ENCODE assay signal across 8 cellular contexts in the genomic region with DNA sequence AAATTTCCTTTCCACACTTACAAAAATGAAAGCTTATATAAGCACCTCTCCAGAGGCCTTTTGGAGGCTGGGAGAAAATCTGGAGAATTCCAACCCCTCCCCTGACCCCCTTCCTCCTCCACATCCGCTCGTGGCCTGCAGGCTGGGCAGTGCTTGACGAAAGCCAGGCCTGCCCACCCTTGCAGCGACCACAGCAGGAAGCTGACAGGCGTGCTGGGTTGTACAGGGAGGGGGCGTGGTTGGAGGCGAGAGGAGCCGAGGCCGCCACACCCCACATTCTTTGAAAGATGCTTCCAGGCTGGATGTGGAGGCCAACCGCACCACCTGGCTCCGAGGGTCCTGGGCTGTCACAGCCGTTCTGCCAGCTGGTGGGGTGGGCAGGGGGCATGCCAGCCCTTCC. TPM values are rescaled to one million over a fixed set of nuclear protein-coding genes. Genes with fewer than 3 reads are reported as not detected.
DNase-seq lines count a peak whose midpoint lies in the region; ATAC-seq, FAIRE-seq and TF ChIP-seq lines count a peak whose summit lies in the region.

No MANE protein-coding gene starts in this region.

- peaks cover 56% of the 10 kb centered on the region for H3K4me1 ChIP-seq in BLaER1
- H3K4me1 ChIP-seq in NT2/D1 (ENCODE audit: insufficient read depth, insufficient read length): peaks cover 31% of the 10 kb centered on the region
- no peaks in the 10 kb centered on the region for H3K4me1 ChIP-seq in body of pancreas
- peaks cover 0 to 6% of the 10 kb centered on the region in 2 donors for H3K4me1 ChIP-seq in kidney (ENCODE audit: control insufficient read depth in 1 of 2, insufficient read depth in 1 of 2, low read depth in 1 of 2, low read length in 2 of 2)
- peaks cover 0 to 10% of the 10 kb centered on the region in 2 donors for H3K4me1 ChIP-seq in thyroid gland

- H3K9me3 ChIP-seq in BLaER1 (no peaks in the 10 kb centered on the region), NT2/D1 (ENCODE audit: insufficient read depth, low read length) (no peaks in the 10 kb centered on the region), body of pancreas (no peaks in the 10 kb centered on the region), kidney (ENCODE audit: control insufficient read depth in 1 of 2, low read length in 2 of 2) (no peaks in the 10 kb centered on the region), thyroid gland (no peaks in the 10 kb centered on the region)

- H3K4me2 ChIP-seq in BLaER1: peak overlapping the region; percentile 68

- H3K36me3 ChIP-seq in BLaER1: no peaks in the 10 kb centered on the region
- no peaks in the 10 kb centered on the region for H3K36me3 ChIP-seq in NT2/D1 (ENCODE audit: insufficient read depth, insufficient read length, low read length)
- no peaks in the 10 kb centered on the region for H3K36me3 ChIP-seq in body of pancreas (replicated peaks in 1 of 2; ENCODE audit: insufficient read depth in 1 of 2, low read depth in 2 of 2)
- no peaks in the 10 kb centered on the region for H3K36me3 ChIP-seq in kidney (ENCODE audit: control insufficient read depth in 1 of 2, insufficient read depth in 2 of 2, low read length in 2 of 2)
- H3K36me3 ChIP-seq in thyroid gland: no peaks in the 10 kb centered on the region

- H3K4me3 ChIP-seq in BLaER1: no peak overlapping the region
- peak overlapping the region; percentile 31 for H3K4me3 ChIP-seq in NT2/D1 (ENCODE audit: insufficient read length, low read depth)
- H3K4me3 ChIP-seq in body of pancreas: no peak overlapping the region
- no peak overlapping the region for H3K4me3 ChIP-seq in kidney (ENCODE audit: low read length in 2 of 2)
- no peak overlapping the region for H3K4me3 ChIP-seq in thyroid gland (replicated peaks in 1 of 3)

- peak; percentile 45 for ATAC-seq in body of pancreas
- ATAC-seq in HG03469 (IDR thresholded peaks at IDR 0.05; ENCODE audit: unreplicated experiment): no peak

- 53 to 75% methylated on average over 10 to 11 of the region's 12 CpGs for WGBS in body of pancreas, 2 donors
- WGBS in thyroid gland, 2 donors: 36 to 59% methylated on average over 10 to 12 of the region's 12 CpGs

- no peak for TF ChIP-seq POLR2A in body of pancreas (IDR thresholded peaks at IDR 0.05)
- no peak for TF ChIP-seq POLR2A in thyroid gland (IDR thresholded peaks at IDR 0.05)

- H3K9ac ChIP-seq in BLaER1 (no peak overlapping the region), NT2/D1 (ENCODE audit: insufficient read length, low read depth) (peak overlapping the region; percentile 77), kidney (ENCODE audit: low read length in 2 of 2) (no peak overlapping the region)

- FAIRE-seq in kidney (lab: Jason Lieb, UNC): no peak

- H3K27ac ChIP-seq in BLaER1 (no peak overlapping the region), body of pancreas (peak overlapping the region in 1 of 4 donors; percentile 7), kidney (ENCODE audit: low read depth in 2 of 2, low read length in 2 of 2) (peak overlapping the region in 1 of 2 donors; percentile 69), thyroid gland (no peak overlapping the region)

- no peaks in the 10 kb centered on the region for H4K20me1 ChIP-seq in BLaER1

- H3K27me3 ChIP-seq in BLaER1: peaks cover 46% of the 10 kb centered on the region
- no peaks in the 10 kb centered on the region for H3K27me3 ChIP-seq in NT2/D1 (ENCODE audit: insufficient read depth, insufficient read length)
- no peaks in the 10 kb centered on the region for H3K27me3 ChIP-seq in body of pancreas
- no peaks in the 10 kb centered on the region for H3K27me3 ChIP-seq in thyroid gland

- no peak for TF ChIP-seq CTCF in body of pancreas (IDR thresholded peaks at IDR 0.05)
- no peak for TF ChIP-seq CTCF in kidney (IDR thresholded peaks at IDR 0.05; ENCODE audit: borderline replicate concordance, extremely low read depth, insufficient read depth)
- no peak for TF ChIP-seq CTCF in thyroid gland (IDR thresholded peaks at IDR 0.05)

- DNase-seq in NT2/D1 (ENCODE audit: low read depth, low spot score) (peak; percentile 58), body of pancreas (peak; percentile 31 to 59 (median 43)), kidney (peak; percentile 92), thyroid gland (peak; percentile 19 to 28), SHP77 (lab: John Stamatoyannopoulos, UW) (no peak), COR-L47 (lab: John Stamatoyannopoulos, UW) (no peak)

- intact Hi-C loops in body of pancreas (cut with DNase I): no loop called here
- intact Hi-C loops in kidney (cut with DNase I): no loop called here
- intact Hi-C loops in thyroid gland (cut with DNase I): no loop called here

RNA-seq across cellular contexts. Expression of gene IER5L, which starts 47.8 kb away (rescaled TPM):
- 1 to 10 TPM; 3.0 to 4.4 TPM for total RNA-seq in body of pancreas
- total RNA-seq in kidney: 46.9 TPM
- 18.0 TPM for polyA plus RNA-seq in kidney (ENCODE audit: insufficient read depth, low read depth, low replicate concordance)
- total RNA-seq in thyroid gland: 10 to 100 TPM in 3 of 4 donors, 1 to 10 TPM in 1; 7.8 to 20.2 (median 12.6) TPM

Comparison
In these comparisons a context has a peak if more than half of its experiments do, and no peak if none do; other contexts are left out.
1. DNase-seq: peak in NT2/D1 (single experiment), body of pancreas (4 of 4), kidney (single experiment) and thyroid gland (2 of 2); none in SHP77 (0 of 2) and COR-L47 (single experiment).